Comparison of ENCODE assay signal across 8 cellular contexts in the genomic region with DNA sequence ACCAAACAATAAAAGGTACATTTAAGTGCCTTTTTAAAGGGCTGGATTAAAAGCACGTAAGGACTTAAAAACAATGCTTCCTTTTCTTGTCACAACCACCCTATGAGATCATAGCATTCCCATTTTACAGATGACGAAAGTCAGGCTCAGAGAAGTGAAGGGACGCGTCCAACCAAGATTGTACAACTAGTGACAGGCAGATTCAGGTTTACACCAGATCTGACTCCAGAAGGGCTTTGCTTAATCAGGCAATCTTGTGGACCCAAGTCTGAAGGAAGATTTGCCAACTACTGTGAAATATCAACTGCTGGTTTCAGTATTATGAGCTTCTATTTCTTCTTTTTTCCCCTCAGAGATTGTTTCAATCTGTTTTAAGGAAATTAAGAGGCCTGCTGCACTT. TPM values are rescaled to one million over a fixed set of nuclear protein-coding genes. Genes with fewer than 3 reads are reported as not detected.
A peak's percentile ranks its signal among the peaks of the same experiment; 100 is the strongest.
DNase-seq lines count a peak whose midpoint lies in the region; ATAC-seq and TF ChIP-seq lines count a peak whose summit lies in the region.

No MANE protein-coding gene starts in this region.

- no peak for TF ChIP-seq POLR2A in adrenal gland (IDR thresholded peaks at IDR 0.05)
- TF ChIP-seq POLR2A in uterus (IDR thresholded peaks at IDR 0.05): no peak

- no peaks in the 10 kb centered on the region for H3K36me3 Mint-ChIP-seq in naive B cell

- H3K27me3 ChIP-seq in adrenal gland (no peaks in the 10 kb centered on the region), uterus (no peaks in the 10 kb centered on the region)

- no peaks in the 10 kb centered on the region for H3K9me3 ChIP-seq in adrenal gland (replicated peaks in 1 of 3)
- H3K9me3 ChIP-seq in uterus: no peaks in the 10 kb centered on the region

- H3K27ac Mint-ChIP-seq in naive B cell: peak overlapping the region in 4 of 6 donors; percentile 67 to 96 (median 87)

- H3K27me3 Mint-ChIP-seq in naive B cell: no peaks in the 10 kb centered on the region

- intact Hi-C loops in adrenal gland (cut with DNase I) (no loop called here), uterus (cut with DNase I; ENCODE audit: low total_unique reads) (no loop called here)

- no peak for TF ChIP-seq CTCF in adrenal gland (IDR thresholded peaks at IDR 0.05)
- TF ChIP-seq CTCF in uterus (IDR thresholded peaks at IDR 0.05): no peak

- WGBS in adrenal gland, 4 donors: 47 to 66% (median 62%) methylated on average over 4 of the region's 4 CpGs

- H3K36me3 ChIP-seq in adrenal gland (replicated peaks in 1 of 2) (no peaks in the 10 kb centered on the region), uterus (no peaks in the 10 kb centered on the region)

- H3K4me1 ChIP-seq in adrenal gland (replicated peaks in 1 of 2) (peaks cover 3 to 11% of the 10 kb centered on the region in 2 donors), uterus (no peaks in the 10 kb centered on the region)

- H3K27ac ChIP-seq in adrenal gland (peak overlapping the region in 3 of 5 donors; percentile 24 to 67 (median 33)), uterus (no peak overlapping the region)

- peak overlapping the region; percentile 92 to 99 (median 95) for H3K4me3 Mint-ChIP-seq in naive B cell

- ATAC-seq in naive B cell (ENCODE audit: low read depth in 2 of 2): no peak
- ATAC-seq in GM21447 (IDR thresholded peaks at IDR 0.05; ENCODE audit: unreplicated experiment): no peak
- no peak for ATAC-seq in HG03159 (IDR thresholded peaks at IDR 0.05; ENCODE audit: unreplicated experiment)

- no peaks in the 10 kb centered on the region for H3K9me3 Mint-ChIP-seq in naive B cell

- H3K4me3 ChIP-seq in adrenal gland (peak overlapping the region in 2 of 4 donors; percentile 33 to 66), uterus (peak overlapping the region in 1 of 2 donors; percentile 56)

- H3K4me1 Mint-ChIP-seq in naive B cell: peaks cover 26 to 58% (median 36%) of the 10 kb centered on the region in 3 donors

- DNase-seq in AML-193 (lab: John Stamatoyannopoulos, UW) (peak; percentile 48 to 56), HT-29 (ENCODE audit: low spot score) (peak; percentile 13), adrenal gland (peak in 3 of 7 donors; percentile 19 to 27 (median 20)), naive B cell (no peak), uterus (no peak)
- DNase-seq in effector CD8-positive, alpha-beta T cell (lab: John Stamatoyannopoulos, UW): no peak

RNA-seq across cellular contexts. Expression of gene ENPP4, which starts 0.9 kb away (rescaled TPM):
- 2.0 and 3.4 TPM in 2 replicates for total RNA-seq in HT-29 (2014; rRNA removed; shearing (Covaris generic))
- total RNA-seq in adrenal gland (10 to 100 TPM; 10.8 to 31.0 (median 15.5) TPM), uterus (1 to 10 TPM; 1.3 to 9.1 (median 7.5) TPM)
- polyA plus RNA-seq in adrenal gland (10 to 100 TPM in 1 of 3 donors, 1 to 10 TPM in 2; 2.3 to 13.9 (median 4.4) TPM), naive B cell (ENCODE audit: low read depth in 6 of 6) (1 to 10 TPM; 4.3 to 7.9 (median 5.0) TPM)

RNA-seq across cellular contexts. Expression of gene ENPP5, which starts 40.1 kb away (rescaled TPM):
- 1.4 TPM in 1 of 2 replicates, not detected in the other for total RNA-seq in HT-29 (2014; rRNA removed; shearing (Covaris generic))
- total RNA-seq in adrenal gland: 10 to 100 TPM in 5 of 8 donors, 1 to 10 TPM in 3; 4.4 to 25.7 (median 11.6) TPM
- 1 to 10 TPM; 2.2 to 9.7 (median 2.8) TPM for polyA plus RNA-seq in adrenal gland
- under 1 TPM in 1 of 6 donors, not detected in 5; 0.57 TPM for polyA plus RNA-seq in naive B cell (ENCODE audit: low read depth in 6 of 6)
- 1 to 10 TPM in 1 of 4 donors, under 1 TPM in 1, not detected in 2; 0.73 to 8.1 TPM for total RNA-seq in uterus

Comparison
In these comparisons a context has a peak if more than half of its experiments do, and no peak if none do; other contexts are left out.
1. DNase-seq: peak in AML-193 (2 of 2) and HT-29 (single experiment); none in naive B cell (single experiment), uterus (0 of 2) and effector CD8-positive, alpha-beta T cell (single experiment).
2. H3K27ac ChIP-seq: peak in adrenal gland (3 of 5); none in uterus (0 of 2).